Comparison of ENCODE assay signal across 2 cellular contexts in the genomic region with DNA sequence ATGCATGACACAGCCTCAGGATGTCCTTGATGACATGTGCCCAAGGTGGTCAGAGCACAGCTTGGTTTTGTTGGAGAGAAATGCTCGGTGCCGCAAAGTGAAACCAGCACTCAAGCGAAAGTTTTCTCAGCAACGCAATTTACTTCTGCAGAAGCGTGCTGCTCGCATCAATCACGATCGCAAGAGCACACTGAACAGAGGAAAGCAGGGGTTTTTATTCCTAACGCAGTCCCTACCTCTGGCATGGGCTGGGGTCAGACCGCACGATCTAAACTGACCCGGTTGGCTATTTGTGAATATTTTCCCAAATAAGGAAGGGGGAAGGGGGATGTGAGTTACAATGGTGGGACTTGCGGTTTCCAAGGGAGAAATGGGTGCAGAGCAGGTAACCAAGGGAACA.
A peak's percentile ranks its signal among the peaks of the same experiment; 100 is the strongest.
TF ChIP-seq lines count a peak whose summit lies in the region.

No MANE protein-coding gene starts in this region.

TF ChIP-seq in HCT116, 20 proteins besides CTCF, POLR2A, EP300 and RAD21:
- TF ChIP-seq, protein P1, sequence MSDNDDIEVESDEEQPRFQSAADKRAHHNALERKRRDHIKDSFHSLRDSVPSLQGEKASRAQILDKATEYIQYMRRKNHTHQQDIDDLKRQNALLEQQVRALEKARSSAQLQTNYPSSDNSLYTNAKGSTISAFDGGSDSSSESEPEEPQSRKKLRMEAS (IDR thresholded peaks at IDR 0.05), result no peak
- TF ChIP-seq TCF7L2 (IDR thresholded peaks at IDR 0.05; ENCODE audit: borderline replicate concordance, extremely low read depth, insufficient read depth, insufficient read length), result no peak
- TF ChIP-seq EZH2 (IDR thresholded peaks at IDR 0.05), result no peak
- TF ChIP-seq, protein P2, sequence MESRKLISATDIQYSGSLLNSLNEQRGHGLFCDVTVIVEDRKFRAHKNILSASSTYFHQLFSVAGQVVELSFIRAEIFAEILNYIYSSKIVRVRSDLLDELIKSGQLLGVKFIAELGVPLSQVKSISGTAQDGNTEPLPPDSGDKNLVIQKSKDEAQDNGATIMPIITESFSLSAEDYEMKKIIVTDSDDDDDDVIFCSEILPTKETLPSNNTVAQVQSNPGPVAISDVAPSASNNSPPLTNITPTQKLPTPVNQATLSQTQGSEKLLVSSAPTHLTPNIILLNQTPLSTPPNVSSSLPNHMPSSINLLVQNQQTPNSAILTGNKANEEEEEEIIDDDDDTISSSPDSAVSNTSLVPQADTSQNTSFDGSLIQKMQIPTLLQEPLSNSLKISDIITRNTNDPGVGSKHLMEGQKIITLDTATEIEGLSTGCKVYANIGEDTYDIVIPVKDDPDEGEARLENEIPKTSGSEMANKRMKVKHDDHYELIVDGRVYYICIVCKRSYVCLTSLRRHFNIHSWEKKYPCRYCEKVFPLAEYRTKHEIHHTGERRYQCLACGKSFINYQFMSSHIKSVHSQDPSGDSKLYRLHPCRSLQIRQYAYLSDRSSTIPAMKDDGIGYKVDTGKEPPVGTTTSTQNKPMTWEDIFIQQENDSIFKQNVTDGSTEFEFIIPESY (IDR thresholded peaks at IDR 0.05; ENCODE audit: extremely low read depth, insufficient replicate concordance, low read length), result no peak
- no peak for TF ChIP-seq ELF1 (IDR thresholded peaks at IDR 0.05; ENCODE audit: borderline replicate concordance, low read depth)
- no peak for TF ChIP-seq FOSL1 (IDR thresholded peaks at IDR 0.05; ENCODE audit: low read depth)
- TF ChIP-seq EGR1 (IDR thresholded peaks at IDR 0.05; ENCODE audit: low read depth), result no peak
TF ChIP-seq in HCT116: peak in this region for 0.

TF ChIP-seq in K562, 482 proteins besides CTCF, POLR2A, EP300 and RAD21:
- TF ChIP-seq FOXA3 (CRISPR knock-in tag; conservative IDR thresholded peaks at IDR 0.05 in 1 of 2, IDR thresholded peaks at IDR 0.05 in 1 of 2), result 0 out of 4 replicates have a peak, but pooled peaks of 1 of the 2 experiments have one; percentile 27
- no peak for TF ChIP-seq ATF1 (CRISPR knock-in tag; IDR thresholded peaks at IDR 0.05)
- no peak for TF ChIP-seq ATF1 (tag; IDR thresholded peaks at IDR 0.05)
- no peak for TF ChIP-seq HLTF (IDR thresholded peaks at IDR 0.05)
- TF ChIP-seq POLR3A (IDR thresholded peaks at IDR 0.05; ENCODE audit: borderline replicate concordance, extremely low read depth, insufficient read depth, insufficient read length), result no peak
- TF ChIP-seq POLR2AphosphoS5 (IDR thresholded peaks at IDR 0.05; ENCODE audit: control insufficient read depth, insufficient read depth, low read depth, low read length), result no peak
- TF ChIP-seq CBX3 (IDR thresholded peaks at IDR 0.05; ENCODE audit: borderline replicate concordance in 1 of 2, low read length in 2 of 2), result peak in 1 of 2 experiments; percentile 7; a peak in 1 of 3 replicates
- TF ChIP-seq NFRKB (IDR thresholded peaks at IDR 0.05; ENCODE audit: low read depth), result no peak
- TF ChIP-seq FOXK1 (CRISPR knock-in tag; IDR thresholded peaks at IDR 0.05; ENCODE audit: borderline replicate concordance), result 0 out of 2 replicates have a peak, but pooled peaks have one; percentile 35
- 0 out of 2 replicates have a peak, but pooled peaks have one; percentile 9 for TF ChIP-seq STAG1 (CRISPR knock-in tag; IDR thresholded peaks at IDR 0.05; ENCODE audit: borderline replicate concordance)
- no peak for TF ChIP-seq IFI16 (CRISPR knock-in tag; IDR thresholded peaks at IDR 0.05)
- TF ChIP-seq FOXJ2 (tag; IDR thresholded peaks at IDR 0.05), result 0 out of 2 replicates have a peak, but pooled peaks have one; percentile 10
- no peak for TF ChIP-seq JUN (IDR thresholded peaks at IDR 0.05; ENCODE audit: borderline replicate concordance, low read depth, low read length)
- no peak for TF ChIP-seq JUN (CRISPR knock-in tag; IDR thresholded peaks at IDR 0.05; ENCODE audit: borderline replicate concordance)
